In the genomic region with DNA sequence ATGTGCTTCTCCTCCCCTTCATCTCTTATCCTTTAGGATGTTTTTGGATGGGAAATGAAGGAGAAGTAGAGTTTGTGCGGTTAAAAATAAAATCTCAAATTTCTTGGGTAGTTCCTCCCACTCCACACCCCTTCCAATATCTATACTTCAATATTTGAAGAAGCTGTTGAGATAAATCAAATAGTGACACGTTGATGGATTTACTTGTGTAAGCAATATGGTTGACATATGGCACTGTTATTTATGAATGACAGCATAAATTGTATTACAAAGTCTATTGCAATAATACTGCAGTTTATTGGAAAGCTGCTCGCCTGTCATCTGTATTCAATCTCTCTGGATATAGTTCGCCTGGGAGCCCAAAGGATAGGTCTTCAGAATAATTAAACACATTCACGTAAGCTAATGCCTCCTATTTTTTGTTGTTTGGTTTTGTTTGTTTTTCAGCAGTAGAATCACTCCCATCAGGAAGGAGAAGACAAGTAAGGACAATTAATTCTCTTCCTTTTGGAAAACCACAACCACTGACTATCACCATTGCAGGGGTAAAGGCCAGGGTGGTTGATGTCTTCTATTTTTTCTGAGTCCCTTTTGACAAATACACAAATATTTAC, we compare ENCODE assay signal across 23 cellular contexts. TPM values are rescaled to one million over a fixed set of nuclear protein-coding genes. Genes with fewer than 3 reads are reported as not detected.
"Had no signal": no experiment of that assay in that cellular context is flagged by ENCODE, and none has a peak within 500 bp of the region (broad histone marks: within the 10 kb centered on the region; RNA-seq: fewer than 3 reads in every experiment).

No MANE protein-coding gene starts in this region.

- H3K27ac ChIP-seq: colonic mucosa, foreskin keratinocyte, neutrophil, spleen, tibial artery had no signal

- ATAC-seq: activated CD4-positive, alpha-beta T cell treated with anti-CD3 and anti-CD28 coated beads for 36 hours; foreskin keratinocyte; left ventricle myocardium superior; T-cell; WTC11 had no signal

- DNase-seq: activated CD4-positive, alpha-beta memory T cell treated with anti-CD3 and anti-CD28 coated beads for 36 hours; activated CD4-positive, alpha-beta T cell treated with anti-CD3 and anti-CD28 coated beads for 36 hours; activated naive CD4-positive, alpha-beta T cell; activated naive CD8-positive, alpha-beta T cell treated with anti-CD3 and anti-CD28 coated beads, Interleukin-2, amount 10 ng/mL, durations not matched to agents 7 days and 5 days; activated T-cell treated with anti-CD3 and anti-CD28 coated beads for 4 hours; amygdala; colonic mucosa; foreskin keratinocyte; glutamatergic neuron; hippocampal formation; islet precursor cell; left ventricle myocardium superior; spleen; stimulated activated naive CD4-positive, alpha-beta T cell treated with Interleukin-2 at 50 U/mL for 16 hours; T-cell; tibial artery had no signal

- H3K4me3 ChIP-seq: colonic mucosa, spleen, tibial artery had no signal

RNA-seq across cellular contexts. Expression of a gene that starts 5.0 kb away (rescaled TPM):
- total RNA-seq: activated CD4-positive, alpha-beta memory T cell treated with anti-CD3 and anti-CD28 coated beads for 36 hours; activated CD4-positive, alpha-beta T cell treated with anti-CD3 and anti-CD28 coated beads for 36 hours; activated naive CD8-positive, alpha-beta T cell treated with anti-CD3 and anti-CD28 coated beads, Interleukin-2, amount 10 ng/mL, durations not matched to agents 7 days and 5 days; cardiac septum; epithelial cell of proximal tubule; fibroblast of lung; foreskin keratinocyte; left ventricle myocardium superior; mononuclear cell; spleen had no signal

RNA-seq across cellular contexts. Expression of a gene that starts 5.0 kb away (rescaled TPM):
- total RNA-seq: activated CD4-positive, alpha-beta memory T cell treated with anti-CD3 and anti-CD28 coated beads for 36 hours; activated CD4-positive, alpha-beta T cell treated with anti-CD3 and anti-CD28 coated beads for 36 hours; activated naive CD8-positive, alpha-beta T cell treated with anti-CD3 and anti-CD28 coated beads, Interleukin-2, amount 10 ng/mL, durations not matched to agents 7 days and 5 days; activated T-helper 1 cell treated with anti-CD3 and anti-CD28 coated beads, Interleukin-12 subunit alpha, Interleukin-12 subunit beta, Interleukin-2, Interleukin-4 antibody, amounts not matched to agents 30 ng/mL and 10 ng/mL and 1 ng/mL, durations not matched to agents 14 hours and 24 hours and 36 hours; epithelial cell of proximal tubule; fibroblast of lung; foreskin keratinocyte; left ventricle myocardium superior; mononuclear cell; spleen had no signal
